Comparison of ENCODE assay signal across 21 cellular contexts in genomic region chr9:106976772-106977171, GRCh38.
"Had no signal": no experiment of that assay in that cellular context is flagged by ENCODE, and none has a peak within 500 bp of the region (broad histone marks: within the 10 kb centered on the region; RNA-seq: fewer than 3 reads in every experiment).

No MANE protein-coding gene starts in this region.

- H3K9me3 ChIP-seq: colonic mucosa, neutrophil, sigmoid colon, testis had no signal

- H3K27me3 ChIP-seq: brain microvascular endothelial cell, colonic mucosa, neutrophil, sigmoid colon, testis had no signal

- H2AFZ ChIP-seq: parathyroid adenoma had no signal

- H3K79me2 ChIP-seq: parathyroid adenoma had no signal

- FAIRE-seq: frontal cortex, kidney had no signal

- H3K36me3 ChIP-seq: colonic mucosa, neutrophil had no signal

- H3K4me3 ChIP-seq: colonic mucosa, sigmoid colon, testis had no signal

- H3K4me1 Mint-ChIP-seq: activated CD4-positive, alpha-beta T cell treated with anti-CD3 and anti-CD28 coated beads, Interleukin-2, amount 10 ng/mL, durations not matched to agents 7 days and 5 days; central memory CD8-positive, alpha-beta T cell had no signal

- H3K27ac Mint-ChIP-seq: activated CD4-positive, alpha-beta T cell treated with anti-CD3 and anti-CD28 coated beads, Interleukin-2, amount 10 ng/mL, durations not matched to agents 7 days and 5 days; activated T-cell treated with anti-CD3 and anti-CD28 coated beads, Interleukin-2, amount 50 U/mL, for 72 hours; mesothelial cell of epicardium; natural killer cell treated with Interleukin-12 subunit alpha and Interleukin-12 subunit beta and Interleukin-15 and Interleukin-18, amount 100 ng/mL, for 72 hours; stimulated activated memory B cell treated with anti-CD40 and anti-IgM and Interleukin-4, amounts not matched to agents 10 μg/mL and 1 μg/mL and 100 μg/mL, for 72 hours; type B pancreatic cell had no signal

- H3K9me3 Mint-ChIP-seq: mesothelial cell of epicardium; stimulated activated memory B cell treated with anti-CD40 and anti-IgM and Interleukin-4, amounts not matched to agents 10 μg/mL and 1 μg/mL and 100 μg/mL, for 72 hours; type B pancreatic cell had no signal

- H3K27me3 Mint-ChIP-seq: activated CD4-positive, alpha-beta T cell treated with anti-CD3 and anti-CD28 coated beads, Interleukin-2, amount 10 ng/mL, durations not matched to agents 7 days and 5 days; central memory CD8-positive, alpha-beta T cell; type B pancreatic cell had no signal

- H3K36me3 Mint-ChIP-seq: natural killer cell treated with Interleukin-12 subunit alpha and Interleukin-12 subunit beta and Interleukin-15 and Interleukin-18, amount 100 ng/mL, for 72 hours; stimulated activated memory B cell treated with anti-CD40 and anti-IgM and Interleukin-4, amounts not matched to agents 10 μg/mL and 1 μg/mL and 100 μg/mL, for 72 hours had no signal

- H3K27ac ChIP-seq: brain microvascular endothelial cell, colonic mucosa, neutrophil, parathyroid adenoma, sigmoid colon, testis had no signal

- DNase-seq: activated CD4-positive, alpha-beta T cell treated with anti-CD3 and anti-CD28 coated beads, Interleukin-2, amount 10 ng/mL, durations not matched to agents 7 days and 5 days; activated CD8-positive, alpha-beta memory T cell treated with anti-CD3 and anti-CD28 coated beads, Interleukin-2, amount 50 U/mL, for 4 hours; activated effector memory CD4-positive, alpha-beta T cell treated with anti-CD3 and anti-CD28 coated beads, Interleukin-2, amount 50 U/mL, for 16 hours; activated naive CD4-positive, alpha-beta T cell treated with anti-CD3 and anti-CD28 coated beads, Interleukin-2, amount 50 U/mL, for 16 hours; activated T-cell treated with anti-CD3 and anti-CD28 coated beads, Interleukin-2, amount 50 U/mL, for 72 hours; brain microvascular endothelial cell; colonic mucosa; erythroblast; head of caudate nucleus; kidney; sigmoid colon; stimulated activated CD4-positive, alpha-beta T cell treated with anti-CD3 and anti-CD28 coated beads, Interleukin-4, amount 100 ng/mL, for 24 hours; testis had no signal

- H3K9ac ChIP-seq: parathyroid adenoma had no signal

- H3K4me3 Mint-ChIP-seq: activated CD4-positive, alpha-beta T cell treated with anti-CD3 and anti-CD28 coated beads, Interleukin-2, amount 10 ng/mL, durations not matched to agents 7 days and 5 days; activated T-cell treated with anti-CD3 and anti-CD28 coated beads, Interleukin-2, amount 50 U/mL, for 72 hours; central memory CD8-positive, alpha-beta T cell; mesothelial cell of epicardium; natural killer cell treated with Interleukin-12 subunit alpha and Interleukin-12 subunit beta and Interleukin-15 and Interleukin-18, amount 100 ng/mL, for 72 hours; stimulated activated memory B cell treated with anti-CD40 and anti-IgM and Interleukin-4, amounts not matched to agents 10 μg/mL and 1 μg/mL and 100 μg/mL, for 72 hours; type B pancreatic cell had no signal

- H3K4me1 ChIP-seq: colonic mucosa, parathyroid adenoma, testis had no signal
